ENCODE assay signal across 10 cellular contexts in the genomic region with DNA sequence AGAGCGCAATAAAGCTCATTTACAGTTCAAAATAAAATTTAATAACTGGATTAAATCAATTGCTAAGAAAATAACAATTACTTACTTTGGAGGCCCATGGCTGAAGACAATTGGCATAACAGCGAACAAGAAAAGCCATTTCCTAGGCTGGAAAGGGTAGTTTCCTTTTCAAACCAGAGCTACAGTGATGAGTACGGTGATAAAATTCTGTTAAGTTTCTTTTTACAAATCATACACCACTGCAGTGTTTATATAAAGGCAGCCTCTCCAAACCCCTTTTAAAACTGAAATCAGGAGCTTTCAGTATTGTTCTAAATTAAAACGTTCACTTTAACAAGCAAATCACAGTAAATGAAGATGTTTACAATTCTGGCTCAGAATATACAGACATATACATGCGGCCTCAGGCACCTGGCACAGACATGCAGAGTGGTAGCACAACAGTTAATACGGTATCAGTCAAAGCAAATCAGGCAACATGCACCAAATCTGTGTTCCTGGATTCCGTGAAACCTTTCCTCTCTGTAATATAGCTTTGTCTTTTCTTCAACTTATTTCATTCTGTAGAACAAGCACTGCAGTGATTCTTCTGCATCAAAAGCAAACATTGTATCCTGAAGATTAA.
DNase-seq lines count a peak whose midpoint lies in the region; ATAC-seq and TF ChIP-seq lines count a peak whose summit lies in the region.
"Had no signal": no experiment of that assay in that cellular context is flagged by ENCODE, and none has a peak within 500 bp of the region (broad histone marks: within the 10 kb centered on the region; RNA-seq: fewer than 3 reads in every experiment).

No MANE protein-coding gene starts in this region.

- no peaks in the 10 kb centered on the region for H4K20me1 ChIP-seq in Karpas-422 (ENCODE audit: insufficient read depth, low read depth, low read length)

- no peaks in the 10 kb centered on the region for H3K36me3 ChIP-seq in CD8-positive, alpha-beta T cell (ENCODE audit: insufficient read depth, low read length)
- H3K36me3 ChIP-seq in Karpas-422 (ENCODE audit: insufficient read depth, low read length), result peaks cover 3% of the 10 kb centered on the region; the same call in 1 of the 2 replicates
- H3K36me3 ChIP-seq in mucosa of stomach (ENCODE audit: control insufficient read depth, insufficient read depth, low read length), result no peaks in the 10 kb centered on the region

- peaks cover 74% of the 10 kb centered on the region for H3K4me1 Mint-ChIP-seq in CD8-positive, alpha-beta T cell (ENCODE audit: low read depth)
- H3K4me1 Mint-ChIP-seq in central memory CD8-positive, alpha-beta T cell, result peaks cover 54% of the 10 kb centered on the region
- peaks cover 15% of the 10 kb centered on the region for H3K4me1 Mint-ChIP-seq in WTC11

- peak overlapping the region; percentile 41 for H3K27ac ChIP-seq in CD8-positive, alpha-beta T cell (ENCODE audit: low read depth, low read length)
- no peak overlapping the region for H3K27ac ChIP-seq in Karpas-422 (ENCODE audit: low read length)

- H3K27me3 Mint-ChIP-seq in CD8-positive, alpha-beta T cell (ENCODE audit: low read depth), result no peaks in the 10 kb centered on the region
- no peaks in the 10 kb centered on the region for H3K27me3 Mint-ChIP-seq in central memory CD8-positive, alpha-beta T cell
- no peaks in the 10 kb centered on the region for H3K27me3 Mint-ChIP-seq in WTC11 (ENCODE audit: low read depth)

- H3K4me2 ChIP-seq in Karpas-422 (ENCODE audit: low read depth, low read length, poor library complexity, severe bottlenecking), result peak overlapping the region; percentile 20

- peak; percentile 49 for ATAC-seq in CD8-positive, alpha-beta T cell
- peak; percentile 55 for ATAC-seq in central memory CD8-positive, alpha-beta T cell (replicated peaks; ENCODE audit: extremely low read depth, poor library complexity, severe bottlenecking)
- ATAC-seq in WTC11, result no peak
- ATAC-seq: sciatic nerve had no signal

- no peak overlapping the region for H2AFZ ChIP-seq in Karpas-422 (ENCODE audit: low read length)

- POLR2A ChIA-PET in CD8-positive, alpha-beta T cell (lab: Charles Lee), result interaction anchor here (0.6 to 3.1 kb wide), 6 partner anchors 9 to 45 kb away, joined by 3 to 19 read pairs (median 3); no protein-coding TSS in a partner anchor
- POLR2A ChIA-PET in WTC11 (lab: Charles Lee), result no interaction called here

- no peaks in the 10 kb centered on the region for H3K9me2 ChIP-seq in Karpas-422 (replicated peaks; ENCODE audit: insufficient read depth, low read length)

- peak overlapping the region; percentile 84 for H3K4me3 Mint-ChIP-seq in CD8-positive, alpha-beta T cell
- peak overlapping the region; percentile 65 for H3K4me3 Mint-ChIP-seq in central memory CD8-positive, alpha-beta T cell
- H3K4me3 Mint-ChIP-seq in WTC11, result no peak overlapping the region

- no peaks in the 10 kb centered on the region for H3K9me3 ChIP-seq in CD8-positive, alpha-beta T cell (ENCODE audit: low read length)
- H3K9me3 ChIP-seq in Karpas-422 (ENCODE audit: low read length) (no peaks in the 10 kb centered on the region), mucosa of stomach (ENCODE audit: control insufficient read depth, low read length) (no peaks in the 10 kb centered on the region)

- TF ChIP-seq CTCF in CD8-positive, alpha-beta T cell (IDR thresholded peaks at IDR 0.05), result no peak
- TF ChIP-seq CTCF in WTC11 (IDR thresholded peaks at IDR 0.05), result no peak

- H3K4me1 ChIP-seq in CD8-positive, alpha-beta T cell (ENCODE audit: insufficient read depth, low read length), result peaks cover 81% of the 10 kb centered on the region
- H3K4me1 ChIP-seq in Karpas-422 (ENCODE audit: low read length) (peaks cover 73% of the 10 kb centered on the region), mucosa of stomach (ENCODE audit: control insufficient read depth, insufficient read depth, low read length) (no peaks in the 10 kb centered on the region)

- H3K9me3 Mint-ChIP-seq in CD8-positive, alpha-beta T cell, result no peaks in the 10 kb centered on the region
- H3K9me3 Mint-ChIP-seq in central memory CD8-positive, alpha-beta T cell, result no peaks in the 10 kb centered on the region
- no peaks in the 10 kb centered on the region for H3K9me3 Mint-ChIP-seq in WTC11

- H3K4me3 ChIP-seq in CD8-positive, alpha-beta T cell (ENCODE audit: low read depth, low read length), result peak overlapping the region; percentile 34
- H3K4me3 ChIP-seq in Karpas-422 (ENCODE audit: low read length) (no peak overlapping the region), mucosa of stomach (ENCODE audit: low read length) (no peak overlapping the region)

- peak overlapping the region; percentile 93 for H3K27ac Mint-ChIP-seq in CD8-positive, alpha-beta T cell
- peak overlapping the region; percentile 50 for H3K27ac Mint-ChIP-seq in central memory CD8-positive, alpha-beta T cell (ENCODE audit: low read depth)
- no peak overlapping the region for H3K27ac Mint-ChIP-seq in WTC11

- DNase-seq in CD8-positive, alpha-beta T cell, result no peak
- DNase-seq in Karpas-422 (no peak), SK-N-DZ (ENCODE audit: low spot score) (no peak), SIG-M5 treated with dmso at 0.1 percent for 504 hours (lab: John Stamatoyannopoulos, UW; ENCODE audit: unreplicated experiment) (no peak), WTC11 (ENCODE audit: low spot score) (no peak), NCI-H1048 (lab: John Stamatoyannopoulos, UW) (no peak)
- DNase-seq in central memory CD8-positive, alpha-beta T cell (ENCODE audit: low spot score in 2 of 2), result no peak
- DNase-seq: activated CD4-positive, alpha-beta T cell treated with anti-CD3 and anti-CD28 coated beads for 48 hours had no signal

- peaks cover 18% of the 10 kb centered on the region for H3K36me3 Mint-ChIP-seq in CD8-positive, alpha-beta T cell
- peaks cover 4% of the 10 kb centered on the region for H3K36me3 Mint-ChIP-seq in central memory CD8-positive, alpha-beta T cell (ENCODE audit: insufficient read depth)
- no peaks in the 10 kb centered on the region for H3K36me3 Mint-ChIP-seq in WTC11

- H3K79me2 ChIP-seq in Karpas-422 (ENCODE audit: low read length), result peaks cover 82% of the 10 kb centered on the region

- H3K27me3 ChIP-seq in CD8-positive, alpha-beta T cell (ENCODE audit: insufficient read depth, low read length), result no peaks in the 10 kb centered on the region
- H3K27me3 ChIP-seq in Karpas-422 (ENCODE audit: low read length), result no peaks in the 10 kb centered on the region
- no peaks in the 10 kb centered on the region for H3K27me3 ChIP-seq in mucosa of stomach (ENCODE audit: control insufficient read depth, insufficient read depth, low read length)

- CTCF ChIA-PET in CD8-positive, alpha-beta T cell (lab: Charles Lee), result interaction anchor here (0.8 to 3.1 kb wide), 6 partner anchors 8 to 475 kb away, joined by 3 to 16 read pairs (median 4); no protein-coding TSS in a partner anchor
- CTCF ChIA-PET in WTC11 (lab: Charles Lee), result no interaction called here

- no peak overlapping the region for H3K9ac ChIP-seq in Karpas-422 (ENCODE audit: low read length)
- peak overlapping the region; percentile 19 for H3K9ac ChIP-seq in mucosa of stomach (ENCODE audit: low read length)

- intact Hi-C loops in CD8-positive, alpha-beta T cell (cut with DNase I, micrococcal nuclease), result loop anchor here in 1 of 2 experiments (2.0 to 5.0 kb wide), 3 partner anchors 17 to 265 kb away; a partner anchor contains a TSS

TF ChIP-seq in WTC11, 78 proteins besides CTCF, POLR2A, EP300 and RAD21 (continues in another document):
- no peak for TF ChIP-seq JAZF1 (CRISPR knock-in tag; IDR thresholded peaks at IDR 0.05)
- TF ChIP-seq, protein P1, sequence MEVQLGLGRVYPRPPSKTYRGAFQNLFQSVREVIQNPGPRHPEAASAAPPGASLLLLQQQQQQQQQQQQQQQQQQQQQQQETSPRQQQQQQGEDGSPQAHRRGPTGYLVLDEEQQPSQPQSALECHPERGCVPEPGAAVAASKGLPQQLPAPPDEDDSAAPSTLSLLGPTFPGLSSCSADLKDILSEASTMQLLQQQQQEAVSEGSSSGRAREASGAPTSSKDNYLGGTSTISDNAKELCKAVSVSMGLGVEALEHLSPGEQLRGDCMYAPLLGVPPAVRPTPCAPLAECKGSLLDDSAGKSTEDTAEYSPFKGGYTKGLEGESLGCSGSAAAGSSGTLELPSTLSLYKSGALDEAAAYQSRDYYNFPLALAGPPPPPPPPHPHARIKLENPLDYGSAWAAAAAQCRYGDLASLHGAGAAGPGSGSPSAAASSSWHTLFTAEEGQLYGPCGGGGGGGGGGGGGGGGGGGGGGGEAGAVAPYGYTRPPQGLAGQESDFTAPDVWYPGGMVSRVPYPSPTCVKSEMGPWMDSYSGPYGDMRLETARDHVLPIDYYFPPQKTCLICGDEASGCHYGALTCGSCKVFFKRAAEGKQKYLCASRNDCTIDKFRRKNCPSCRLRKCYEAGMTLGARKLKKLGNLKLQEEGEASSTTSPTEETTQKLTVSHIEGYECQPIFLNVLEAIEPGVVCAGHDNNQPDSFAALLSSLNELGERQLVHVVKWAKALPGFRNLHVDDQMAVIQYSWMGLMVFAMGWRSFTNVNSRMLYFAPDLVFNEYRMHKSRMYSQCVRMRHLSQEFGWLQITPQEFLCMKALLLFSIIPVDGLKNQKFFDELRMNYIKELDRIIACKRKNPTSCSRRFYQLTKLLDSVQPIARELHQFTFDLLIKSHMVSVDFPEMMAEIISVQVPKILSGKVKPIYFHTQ (CRISPR knock-in tag; IDR thresholded peaks at IDR 0.05), result no peak
- TF ChIP-seq, protein P2, sequence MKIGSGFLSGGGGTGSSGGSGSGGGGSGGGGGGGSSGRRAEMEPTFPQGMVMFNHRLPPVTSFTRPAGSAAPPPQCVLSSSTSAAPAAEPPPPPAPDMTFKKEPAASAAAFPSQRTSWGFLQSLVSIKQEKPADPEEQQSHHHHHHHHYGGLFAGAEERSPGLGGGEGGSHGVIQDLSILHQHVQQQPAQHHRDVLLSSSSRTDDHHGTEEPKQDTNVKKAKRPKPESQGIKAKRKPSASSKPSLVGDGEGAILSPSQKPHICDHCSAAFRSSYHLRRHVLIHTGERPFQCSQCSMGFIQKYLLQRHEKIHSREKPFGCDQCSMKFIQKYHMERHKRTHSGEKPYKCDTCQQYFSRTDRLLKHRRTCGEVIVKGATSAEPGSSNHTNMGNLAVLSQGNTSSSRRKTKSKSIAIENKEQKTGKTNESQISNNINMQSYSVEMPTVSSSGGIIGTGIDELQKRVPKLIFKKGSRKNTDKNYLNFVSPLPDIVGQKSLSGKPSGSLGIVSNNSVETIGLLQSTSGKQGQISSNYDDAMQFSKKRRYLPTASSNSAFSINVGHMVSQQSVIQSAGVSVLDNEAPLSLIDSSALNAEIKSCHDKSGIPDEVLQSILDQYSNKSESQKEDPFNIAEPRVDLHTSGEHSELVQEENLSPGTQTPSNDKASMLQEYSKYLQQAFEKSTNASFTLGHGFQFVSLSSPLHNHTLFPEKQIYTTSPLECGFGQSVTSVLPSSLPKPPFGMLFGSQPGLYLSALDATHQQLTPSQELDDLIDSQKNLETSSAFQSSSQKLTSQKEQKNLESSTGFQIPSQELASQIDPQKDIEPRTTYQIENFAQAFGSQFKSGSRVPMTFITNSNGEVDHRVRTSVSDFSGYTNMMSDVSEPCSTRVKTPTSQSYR (CRISPR knock-in tag; IDR thresholded peaks at IDR 0.05), result no peak
